ENCODE assay signal across 1 cellular context in the genomic region with DNA sequence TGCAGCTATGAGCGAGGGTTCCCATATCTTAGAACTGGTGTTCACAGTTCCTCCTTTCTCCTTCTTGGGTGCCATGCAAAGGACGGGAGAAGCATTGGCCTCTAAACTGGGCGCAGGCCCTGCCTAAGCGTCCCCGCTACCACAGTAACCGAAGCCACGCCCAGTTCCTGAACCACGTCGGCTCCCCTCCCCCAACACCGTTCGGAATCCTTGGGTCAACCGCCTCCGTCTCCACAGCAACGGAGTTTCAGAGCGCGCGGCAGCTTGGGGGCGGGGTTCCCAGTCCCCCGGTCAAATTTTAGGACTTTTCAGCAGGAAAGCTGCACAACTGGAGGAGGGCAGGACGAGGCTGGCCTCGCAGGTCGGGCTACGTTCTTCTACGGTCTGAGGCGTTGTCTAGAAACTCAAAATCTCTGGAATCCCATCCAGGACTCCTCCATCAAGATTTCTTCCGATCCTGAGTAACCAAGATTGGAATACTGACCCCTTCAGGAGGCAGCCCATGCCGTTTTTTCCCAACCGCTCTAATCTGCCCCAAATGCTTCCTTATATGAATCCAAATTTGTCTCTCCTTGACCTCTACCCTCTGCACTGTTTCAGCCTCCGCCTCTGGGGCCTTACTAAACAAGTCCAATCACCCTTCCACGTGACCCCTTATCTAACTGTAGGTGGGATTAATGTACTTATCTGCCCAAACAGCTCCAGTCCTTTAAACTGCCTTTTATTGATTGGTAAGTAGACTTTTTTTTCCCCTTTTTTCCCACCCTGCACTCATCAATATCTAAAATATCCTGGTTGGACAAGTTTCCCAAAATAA.
TF ChIP-seq lines count a peak whose summit lies in the region.

A gene (minus strand): TSS at position 146 of the 817 bp plus-strand sequence. CDS start 71 bp downstream, at position 75.

TF ChIP-seq in WTC11, 78 proteins besides CTCF, POLR2A, EP300 and RAD21 (continued from another document):
- TF ChIP-seq, protein P1, sequence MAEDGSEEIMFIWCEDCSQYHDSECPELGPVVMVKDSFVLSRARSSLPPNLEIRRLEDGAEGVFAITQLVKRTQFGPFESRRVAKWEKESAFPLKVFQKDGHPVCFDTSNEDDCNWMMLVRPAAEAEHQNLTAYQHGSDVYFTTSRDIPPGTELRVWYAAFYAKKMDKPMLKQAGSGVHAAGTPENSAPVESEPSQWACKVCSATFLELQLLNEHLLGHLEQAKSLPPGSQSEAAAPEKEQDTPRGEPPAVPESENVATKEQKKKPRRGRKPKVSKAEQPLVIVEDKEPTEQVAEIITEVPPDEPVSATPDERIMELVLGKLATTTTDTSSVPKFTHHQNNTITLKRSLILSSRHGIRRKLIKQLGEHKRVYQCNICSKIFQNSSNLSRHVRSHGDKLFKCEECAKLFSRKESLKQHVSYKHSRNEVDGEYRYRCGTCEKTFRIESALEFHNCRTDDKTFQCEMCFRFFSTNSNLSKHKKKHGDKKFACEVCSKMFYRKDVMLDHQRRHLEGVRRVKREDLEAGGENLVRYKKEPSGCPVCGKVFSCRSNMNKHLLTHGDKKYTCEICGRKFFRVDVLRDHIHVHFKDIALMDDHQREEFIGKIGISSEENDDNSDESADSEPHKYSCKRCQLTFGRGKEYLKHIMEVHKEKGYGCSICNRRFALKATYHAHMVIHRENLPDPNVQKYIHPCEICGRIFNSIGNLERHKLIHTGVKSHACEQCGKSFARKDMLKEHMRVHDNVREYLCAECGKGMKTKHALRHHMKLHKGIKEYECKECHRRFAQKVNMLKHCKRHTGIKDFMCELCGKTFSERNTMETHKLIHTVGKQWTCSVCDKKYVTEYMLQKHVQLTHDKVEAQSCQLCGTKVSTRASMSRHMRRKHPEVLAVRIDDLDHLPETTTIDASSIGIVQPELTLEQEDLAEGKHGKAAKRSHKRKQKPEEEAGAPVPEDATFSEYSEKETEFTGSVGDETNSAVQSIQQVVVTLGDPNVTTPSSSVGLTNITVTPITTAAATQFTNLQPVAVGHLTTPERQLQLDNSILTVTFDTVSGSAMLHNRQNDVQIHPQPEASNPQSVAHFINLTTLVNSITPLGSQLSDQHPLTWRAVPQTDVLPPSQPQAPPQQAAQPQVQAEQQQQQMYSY (CRISPR knock-in tag; IDR thresholded peaks at IDR 0.05): peak; percentile 45; the same call in 1 of the 2 replicates
- no peak for TF ChIP-seq ESRRA (CRISPR knock-in tag; IDR thresholded peaks at IDR 0.05; ENCODE audit: borderline replicate concordance)
- TF ChIP-seq, protein P2, sequence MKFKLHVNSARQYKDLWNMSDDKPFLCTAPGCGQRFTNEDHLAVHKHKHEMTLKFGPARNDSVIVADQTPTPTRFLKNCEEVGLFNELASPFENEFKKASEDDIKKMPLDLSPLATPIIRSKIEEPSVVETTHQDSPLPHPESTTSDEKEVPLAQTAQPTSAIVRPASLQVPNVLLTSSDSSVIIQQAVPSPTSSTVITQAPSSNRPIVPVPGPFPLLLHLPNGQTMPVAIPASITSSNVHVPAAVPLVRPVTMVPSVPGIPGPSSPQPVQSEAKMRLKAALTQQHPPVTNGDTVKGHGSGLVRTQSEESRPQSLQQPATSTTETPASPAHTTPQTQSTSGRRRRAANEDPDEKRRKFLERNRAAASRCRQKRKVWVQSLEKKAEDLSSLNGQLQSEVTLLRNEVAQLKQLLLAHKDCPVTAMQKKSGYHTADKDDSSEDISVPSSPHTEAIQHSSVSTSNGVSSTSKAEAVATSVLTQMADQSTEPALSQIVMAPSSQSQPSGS (CRISPR knock-in tag; IDR thresholded peaks at IDR 0.05; ENCODE audit: borderline replicate concordance, low read depth): no peak
